In the genomic region with DNA sequence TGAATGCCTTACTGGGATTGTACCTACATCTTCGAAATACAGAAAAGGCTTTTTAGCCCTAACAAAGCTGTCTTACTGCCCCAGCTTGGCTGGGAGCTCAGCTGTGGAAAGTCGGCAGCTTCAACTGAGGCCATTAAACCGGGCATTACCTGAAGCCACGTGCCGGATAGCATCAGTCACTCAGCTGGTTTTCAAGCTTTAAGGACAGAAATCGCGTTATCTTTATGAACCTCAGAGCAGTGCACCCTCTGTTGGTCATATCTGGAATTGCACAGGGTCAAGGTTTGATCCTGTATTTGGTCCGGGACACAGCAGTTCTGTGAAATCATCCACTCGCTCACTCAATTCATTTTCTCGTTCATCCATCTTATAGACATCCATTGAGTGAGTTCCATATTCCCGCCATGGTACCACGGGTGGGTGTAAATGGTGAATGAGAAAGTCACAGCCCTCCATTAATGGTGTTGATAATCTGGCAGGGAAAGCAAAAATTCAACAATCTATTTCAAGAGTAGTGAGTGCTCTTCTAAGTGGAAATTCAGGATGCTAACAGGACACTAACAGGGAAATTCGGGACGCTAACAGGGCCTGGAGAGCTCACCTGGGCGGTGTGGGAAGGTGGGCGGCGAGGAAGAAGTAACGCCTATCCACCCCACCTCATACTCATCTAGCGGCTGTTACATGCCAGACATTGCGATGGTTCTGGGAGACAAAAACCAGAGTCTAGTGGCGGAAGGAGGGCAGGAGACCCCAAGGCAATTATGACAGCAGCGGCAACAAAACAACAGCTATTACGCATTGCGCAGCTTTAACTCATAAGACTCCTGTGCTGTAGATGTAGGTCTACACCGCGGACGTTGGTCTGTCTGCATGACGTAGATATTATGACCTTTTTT, we compare ENCODE assay signal across 8 cellular contexts.
DNase-seq lines count a peak whose midpoint lies in the region; ATAC-seq, FAIRE-seq and TF ChIP-seq lines count a peak whose summit lies in the region.

No MANE protein-coding gene starts in this region.

- peak; percentile 39 for ATAC-seq in activated CD8-positive, alpha-beta T cell treated with anti-CD3 and anti-CD28 coated beads for 36 hours
- ATAC-seq in GM21423 (IDR thresholded peaks at IDR 0.05; ENCODE audit: unreplicated experiment), result no peak

- POLR2A ChIA-PET in activated CD8-positive, alpha-beta T cell treated with anti-CD3 and anti-CD28 coated beads for 36 hours (lab: Charles Lee), result no interaction called here
- POLR2A ChIA-PET in endothelial cell of umbilical vein (lab: Charles Lee), result no interaction called here

- dilution Hi-C loops in endothelial cell of umbilical vein (cut with MboI; ENCODE audit: extremely low pct_ligation_motif_present, low sequenced_read_pairs), result no loop called here

- H2AFZ ChIP-seq in endothelial cell of umbilical vein (ENCODE audit: low read depth, low read length) (no peak overlapping the region), neural progenitor cell (replicated peaks) (no peak overlapping the region)

- H3K27ac Mint-ChIP-seq in activated CD8-positive, alpha-beta T cell treated with anti-CD3 and anti-CD28 coated beads for 36 hours, result no peak overlapping the region
- H3K27ac Mint-ChIP-seq in neural progenitor cell, result no peak overlapping the region

- peaks cover 11% of the 10 kb centered on the region for H3K27me3 Mint-ChIP-seq in activated CD8-positive, alpha-beta T cell treated with anti-CD3 and anti-CD28 coated beads for 36 hours
- peaks cover 12% of the 10 kb centered on the region for H3K27me3 Mint-ChIP-seq in neural progenitor cell (ENCODE audit: insufficient read depth, low read depth)

- H3K4me3 ChIP-seq in endothelial cell of umbilical vein (replicated peaks in 1 of 3; ENCODE audit: insufficient read depth in 1 of 3, low read depth in 1 of 3, low read length in 3 of 3) (no peak overlapping the region), neural progenitor cell (no peak overlapping the region), thyroid gland (replicated peaks in 1 of 3) (no peak overlapping the region)

- no peaks in the 10 kb centered on the region for H3K9me3 Mint-ChIP-seq in activated CD8-positive, alpha-beta T cell treated with anti-CD3 and anti-CD28 coated beads for 36 hours
- peaks cover 2% of the 10 kb centered on the region for H3K9me3 Mint-ChIP-seq in neural progenitor cell

- H3K27me3 ChIP-seq in endothelial cell of umbilical vein (ENCODE audit: control insufficient read depth in 2 of 2, insufficient read depth in 2 of 2, low read length in 2 of 2) (no peaks in the 10 kb centered on the region), neural progenitor cell (peaks cover 26% of the 10 kb centered on the region), thyroid gland (no peaks in the 10 kb centered on the region)

- 59 to 64% methylated on average over 28 of the region's 28 CpGs for WGBS in thyroid gland, 2 donors

- H3K9me1 ChIP-seq in endothelial cell of umbilical vein (replicated peaks; ENCODE audit: control insufficient read depth, extremely low read depth, insufficient read depth, low read length), result no peaks in the 10 kb centered on the region

- no peak overlapping the region for H3K9ac ChIP-seq in endothelial cell of umbilical vein (replicated peaks; ENCODE audit: extremely low read depth, insufficient read depth, low read length)
- no peak overlapping the region for H3K9ac ChIP-seq in neural progenitor cell

- peak; percentile 58 for DNase-seq in AG08395 (ENCODE audit: low spot score)
- peak; percentile 81 for DNase-seq in GM13976 (ENCODE audit: low spot score)
- peak; percentile 58 for DNase-seq in NCI-H345 (lab: John Stamatoyannopoulos, UW)
- DNase-seq in activated CD8-positive, alpha-beta T cell treated with anti-CD3 and anti-CD28 coated beads for 36 hours, result peak; percentile 70
- peak; percentile 55 for DNase-seq in endothelial cell of umbilical vein (ENCODE audit: low read depth, low spot score)
- DNase-seq in neural progenitor cell (ENCODE audit: low spot score), result peak; percentile 61
- peak; percentile 23 to 34 for DNase-seq in thyroid gland

- H3K27ac ChIP-seq in endothelial cell of umbilical vein (ENCODE audit: insufficient read depth, low read depth, low read length), result no peak overlapping the region
- no peak overlapping the region for H3K27ac ChIP-seq in neural progenitor cell
- H3K27ac ChIP-seq in thyroid gland, result no peak overlapping the region

- H3K79me2 ChIP-seq in endothelial cell of umbilical vein (ENCODE audit: control insufficient read depth, insufficient read depth, low read length), result no peaks in the 10 kb centered on the region
- H3K79me2 ChIP-seq in neural progenitor cell (ENCODE audit: low read depth), result no peaks in the 10 kb centered on the region

- no TSS peak for BruUV-seq in endothelial cell of umbilical vein (replicated peaks; lab: Mats Ljungman, UMichigan)

- in situ Hi-C loops in GM13976 (cut with MboI; ENCODE audit: low sequenced_read_pairs, unreplicated experiment), result loop anchor here (10.0 kb wide), 1 partner anchor 210 kb away; no protein-coding TSS in a partner anchor

- H3K4me2 ChIP-seq in endothelial cell of umbilical vein (ENCODE audit: insufficient read depth, low read length) (no peak overlapping the region), neural progenitor cell (no peak overlapping the region)

- H3K9me3 ChIP-seq in endothelial cell of umbilical vein (replicated peaks; ENCODE audit: control insufficient read depth, insufficient read depth, low read length) (no peaks in the 10 kb centered on the region), neural progenitor cell (ENCODE audit: low read depth) (no peaks in the 10 kb centered on the region), thyroid gland (no peaks in the 10 kb centered on the region)

- H4K20me1 ChIP-seq in endothelial cell of umbilical vein (replicated peaks; ENCODE audit: control insufficient read depth, extremely low read depth, insufficient read depth, low read length) (no peaks in the 10 kb centered on the region), neural progenitor cell (ENCODE audit: low read depth) (no peaks in the 10 kb centered on the region)

- H3K36me3 ChIP-seq in endothelial cell of umbilical vein (ENCODE audit: control insufficient read depth in 2 of 2, extremely low read depth in 1 of 2, insufficient read depth in 2 of 2, low read length in 2 of 2) (no peaks in the 10 kb centered on the region), neural progenitor cell (no peaks in the 10 kb centered on the region), thyroid gland (no peaks in the 10 kb centered on the region)

- CTCF ChIA-PET in activated CD8-positive, alpha-beta T cell treated with anti-CD3 and anti-CD28 coated beads for 36 hours (lab: Charles Lee), result interaction anchor here (0.6 to 2.6 kb wide), 28 partner anchors 9 to 997 kb away, joined by 3 to 27 read pairs (median 4); no protein-coding TSS in a partner anchor
- CTCF ChIA-PET in endothelial cell of umbilical vein (lab: Charles Lee), result interaction anchor here (0.5 to 4.4 kb wide), 41 partner anchors 9 to 767 kb away, joined by 3 to 100 read pairs (median 4); no protein-coding TSS in a partner anchor

- peak; percentile 85 for FAIRE-seq in endothelial cell of umbilical vein (lab: Jason Lieb, UNC)

- intact Hi-C loops in activated CD8-positive, alpha-beta T cell treated with anti-CD3 and anti-CD28 coated beads for 36 hours (cut with micrococcal nuclease), result loop anchor here (2.0 kb wide), 1 partner anchor 214 kb away; no protein-coding TSS in a partner anchor
- intact Hi-C loops in endothelial cell of umbilical vein (cut with micrococcal nuclease), result loop anchor here (1.0 to 5.0 kb wide), 5 partner anchors 165 to 348 kb away; no protein-coding TSS in a partner anchor
- intact Hi-C loops in thyroid gland (cut with DNase I), result no loop called here

- H3K4me1 Mint-ChIP-seq in activated CD8-positive, alpha-beta T cell treated with anti-CD3 and anti-CD28 coated beads for 36 hours (ENCODE audit: low read depth), result no peaks in the 10 kb centered on the region
- H3K4me1 Mint-ChIP-seq in neural progenitor cell, result peaks cover 7% of the 10 kb centered on the region

- TF ChIP-seq CTCF in GM13976 (IDR thresholded peaks at IDR 0.05; ENCODE audit: borderline replicate concordance, control extremely low read depth, extremely low read depth, insufficient read depth, missing control alignments), result peak; percentile 89
- peak; percentile 97 for TF ChIP-seq CTCF in activated CD8-positive, alpha-beta T cell treated with anti-CD3 and anti-CD28 coated beads for 36 hours (IDR thresholded peaks at IDR 0.05)
- peak; percentile 76 to 85 for TF ChIP-seq CTCF in endothelial cell of umbilical vein (IDR thresholded peaks at IDR 0.05; ENCODE audit: extremely low read depth in 1 of 2, insufficient read depth in 1 of 2, low read depth in 1 of 2, low read length in 2 of 2)
- TF ChIP-seq CTCF in neural progenitor cell (IDR thresholded peaks at IDR 0.05), result peak; percentile 95
- peak; percentile 33 to 90 (median 66) for TF ChIP-seq CTCF in thyroid gland (IDR thresholded peaks at IDR 0.05)

- H3K4me1 ChIP-seq in endothelial cell of umbilical vein (ENCODE audit: control insufficient read depth, extremely low read depth, insufficient read depth, low read length) (no peaks in the 10 kb centered on the region), neural progenitor cell (peaks cover 12% of the 10 kb centered on the region), thyroid gland (peaks cover 0 to 8% of the 10 kb centered on the region in 2 donors)

- no peaks in the 10 kb centered on the region for H3K36me3 Mint-ChIP-seq in activated CD8-positive, alpha-beta T cell treated with anti-CD3 and anti-CD28 coated beads for 36 hours (ENCODE audit: low read depth)
- no peaks in the 10 kb centered on the region for H3K36me3 Mint-ChIP-seq in neural progenitor cell

- H3K4me3 Mint-ChIP-seq in activated CD8-positive, alpha-beta T cell treated with anti-CD3 and anti-CD28 coated beads for 36 hours, result no peak overlapping the region
- no peak overlapping the region for H3K4me3 Mint-ChIP-seq in neural progenitor cell

- TF ChIP-seq POLR2A in endothelial cell of umbilical vein (IDR thresholded peaks at IDR 0.05; ENCODE audit: low read depth, low read length) (no peak), thyroid gland (IDR thresholded peaks at IDR 0.05) (no peak)

- H3F3A ChIP-seq in neural progenitor cell (ENCODE audit: low read depth), result no peaks in the 10 kb centered on the region

TF ChIP-seq in endothelial cell of umbilical vein, 7 proteins besides CTCF, POLR2A, EP300 and RAD21:
- TF ChIP-seq MYC (IDR thresholded peaks at IDR 0.05; ENCODE audit: low read depth, low read length) (no peak), FOS (IDR thresholded peaks at IDR 0.05; ENCODE audit: borderline replicate concordance, insufficient read depth, low read length) (no peak), POLR2AphosphoS5 (IDR thresholded peaks at IDR 0.05; ENCODE audit: insufficient read depth, low read depth, low read length) (no peak)

Comparison
In these comparisons a context has a peak if more than half of its experiments do, and no peak if none do; other contexts are left out.
1. DNase-seq: peak in every context shown above with its lines; median percentile 81 in GM13976; 70 in activated CD8-positive, alpha-beta T cell treated with anti-CD3 and anti-CD28 coated beads for 36 hours; 61 in neural progenitor cell; 58 in AG08395; 58 in NCI-H345; 55 in endothelial cell of umbilical vein; 28 in thyroid gland.